In genomic region chr6:41775293-41775882, GRCh38 we compare ENCODE assay signal across 2 cellular contexts.
TF ChIP-seq lines count a peak whose summit lies in the region.

No MANE protein-coding gene starts in this region.

TF ChIP-seq in GM12891, 5 proteins besides CTCF, POLR2A, EP300 and RAD21:
- TF ChIP-seq POU2F2 (IDR thresholded peaks at IDR 0.05; ENCODE audit: low read depth, low read length) (no peak), PAX5 (IDR thresholded peaks at IDR 0.05; ENCODE audit: insufficient read depth, low read length, severe bottlenecking) (no peak), SPI1 (IDR thresholded peaks at IDR 0.05; ENCODE audit: low read depth, low read length) (no peak), POLR2AphosphoS5 (IDR thresholded peaks at IDR 0.05; ENCODE audit: low read depth, low read length) (no peak), TAF1 (IDR thresholded peaks at IDR 0.05; ENCODE audit: low read depth, low read length) (no peak)
TF ChIP-seq in GM12891: peak in this region for 0.

TF ChIP-seq in K562, 482 proteins besides CTCF, POLR2A, EP300 and RAD21:
- TF ChIP-seq CBX3 (IDR thresholded peaks at IDR 0.05; ENCODE audit: borderline replicate concordance in 1 of 2, low read length in 2 of 2) (0 out of 3 replicates have a peak, but pooled peaks of 1 of the 2 experiments have one; percentile 9), MAFF (IDR thresholded peaks at IDR 0.05; ENCODE audit: low read length) (no peak), FOXK1 (CRISPR knock-in tag; IDR thresholded peaks at IDR 0.05; ENCODE audit: borderline replicate concordance) (0 out of 2 replicates have a peak, but pooled peaks have one; percentile 13)
TF ChIP-seq in K562: peak in this region for 2.
